Comparison of ENCODE assay signal across 1 cellular context in genomic region chr15:58515807-58516206, GRCh38.
TF ChIP-seq lines count a peak whose summit lies in the region.

No MANE protein-coding gene starts in this region.

TF ChIP-seq in K562, 482 proteins besides CTCF, POLR2A, EP300 and RAD21 (continued from another document):
- TF ChIP-seq ZBTB40 (IDR thresholded peaks at IDR 0.05) (0 out of 2 replicates have a peak, but pooled peaks have one; percentile 19), ZBTB40 (CRISPR knock-in tag; IDR thresholded peaks at IDR 0.05) (no peak), HSF4 (CRISPR knock-in tag; IDR thresholded peaks at IDR 0.05; ENCODE audit: borderline replicate concordance) (no peak), STAT6 (CRISPR knock-in tag; IDR thresholded peaks at IDR 0.05) (no peak), CREB3 (tag; conservative IDR thresholded peaks at IDR 0.05; ENCODE audit: low read depth) (0 out of 2 replicates have a peak, but pooled peaks have one; percentile 45), TAF1 (IDR thresholded peaks at IDR 0.05; ENCODE audit: control insufficient read depth, extremely low read depth, insufficient read depth, low read length, severe bottlenecking) (no peak), KLF6 (CRISPR knock-in tag; IDR thresholded peaks at IDR 0.05; ENCODE audit: borderline replicate concordance) (0 out of 2 replicates have a peak, but pooled peaks have one; percentile 20), ZNF644 (tag; IDR thresholded peaks at IDR 0.05; ENCODE audit: low read depth) (no peak), SPI1 (IDR thresholded peaks at IDR 0.05; ENCODE audit: borderline replicate concordance, low read depth, low read length) (peak; percentile 62; the same call in 1 of the 2 replicates)
TF ChIP-seq in K562: peak in this region for 28.
